Comparison of ENCODE assay signal across 1 cellular context in genomic region chr19:815775-816499, GRCh38.
TF ChIP-seq lines count a peak whose summit lies in the region.

No MANE protein-coding gene starts in this region.

TF ChIP-seq in HepG2, 621 proteins besides CTCF, POLR2A, EP300 and RAD21:
- no peak for TF ChIP-seq ZSCAN12 (CRISPR knock-in tag; IDR thresholded peaks at IDR 0.05)
- no peak for TF ChIP-seq SSRP1 (CRISPR knock-in tag; IDR thresholded peaks at IDR 0.05)
- TF ChIP-seq TEF (CRISPR knock-in tag; IDR thresholded peaks at IDR 0.05), result no peak
- TF ChIP-seq ZNF776 (CRISPR knock-in tag; IDR thresholded peaks at IDR 0.05), result no peak
- TF ChIP-seq TCF12 (IDR thresholded peaks at IDR 0.05), result no peak
- TF ChIP-seq TCF12 (CRISPR knock-in tag; IDR thresholded peaks at IDR 0.05), result no peak
- no peak for TF ChIP-seq ZNF878 (CRISPR knock-in tag; IDR thresholded peaks at IDR 0.05)
- no peak for TF ChIP-seq PTBP1 (IDR thresholded peaks at IDR 0.05; ENCODE audit: low read depth, low read length, poor library complexity, severe bottlenecking)
- TF ChIP-seq NRL (CRISPR knock-in tag; IDR thresholded peaks at IDR 0.05; ENCODE audit: borderline replicate concordance), result no peak
- TF ChIP-seq MTF1 (CRISPR knock-in tag; IDR thresholded peaks at IDR 0.05), result no peak
- TF ChIP-seq ZNF570 (CRISPR knock-in tag; IDR thresholded peaks at IDR 0.05; ENCODE audit: borderline replicate concordance), result no peak
- TF ChIP-seq ZNF709 (CRISPR knock-in tag; IDR thresholded peaks at IDR 0.05), result no peak
- no peak for TF ChIP-seq RAD51 (IDR thresholded peaks at IDR 0.05; ENCODE audit: borderline replicate concordance)
- TF ChIP-seq ZNF543 (CRISPR knock-in tag; IDR thresholded peaks at IDR 0.05), result no peak
TF ChIP-seq in HepG2: peak in this region for 0.
